In the genomic region with DNA sequence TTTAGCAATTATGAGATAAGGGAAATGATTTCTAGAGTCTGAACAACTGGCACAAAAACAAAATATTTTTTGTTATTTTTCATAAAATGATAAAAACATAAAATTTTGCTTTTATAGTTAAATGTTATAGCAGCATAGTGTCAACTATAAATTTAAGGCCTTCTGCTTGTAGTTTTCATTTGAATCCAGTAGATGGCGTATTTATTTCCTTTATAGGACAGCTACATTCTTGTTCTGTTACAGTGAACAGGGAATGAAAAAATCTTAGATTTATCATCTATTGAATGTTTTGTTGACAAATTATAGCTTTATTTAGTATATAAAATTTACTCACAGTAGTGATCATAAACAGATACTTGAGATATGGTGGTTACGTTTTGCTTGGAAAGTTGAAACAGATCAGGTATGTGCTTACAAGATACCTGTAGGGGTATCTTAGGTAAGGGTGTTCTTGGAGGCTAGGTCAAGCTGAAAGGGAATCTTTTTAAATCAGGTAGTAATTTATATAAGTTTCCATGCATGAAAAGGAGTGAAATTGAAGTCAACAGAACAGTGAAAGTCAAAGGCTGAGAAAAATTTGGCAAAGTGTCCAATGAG, we compare ENCODE assay signal across 8 cellular contexts.
DNase-seq lines count a peak whose midpoint lies in the region; ATAC-seq and TF ChIP-seq lines count a peak whose summit lies in the region.

No MANE protein-coding gene starts in this region.

- no peak overlapping the region for H3K4me3 Mint-ChIP-seq in chondrocyte (ENCODE audit: unreplicated experiment)
- no peak overlapping the region for H3K4me3 Mint-ChIP-seq in neural crest cell

- no peaks in the 10 kb centered on the region for H3K4me1 Mint-ChIP-seq in chondrocyte (ENCODE audit: low read depth)
- peaks cover 5% of the 10 kb centered on the region for H3K4me1 Mint-ChIP-seq in neural crest cell

- H3K27me3 Mint-ChIP-seq in chondrocyte (ENCODE audit: low read depth) (peaks cover 16% of the 10 kb centered on the region), neural crest cell (ENCODE audit: low read depth) (peaks cover 3% of the 10 kb centered on the region)

- DNase-seq in NOMO-1 treated with DMSO at 0.1 percent for 48 hours (lab: John Stamatoyannopoulos, UW; ENCODE audit: unreplicated experiment): peak; percentile 20
- DNase-seq in NOMO-1 treated with dmso at 0.1 percent for 144 hours (lab: John Stamatoyannopoulos, UW; ENCODE audit: unreplicated experiment): no peak
- peak; percentile 1 to 26 for DNase-seq in NCI-H2081 (lab: John Stamatoyannopoulos, UW)
- no peak for DNase-seq in chondrocyte (ENCODE audit: low spot score)
- no peak for DNase-seq in neural crest cell (ENCODE audit: low read depth, low spot score)
- DNase-seq in effector CD8-positive, alpha-beta T cell (lab: John Stamatoyannopoulos, UW): no peak
- DNase-seq in NCI-H187 (lab: John Stamatoyannopoulos, UW): no peak

- H3K27ac Mint-ChIP-seq in chondrocyte (ENCODE audit: unreplicated experiment): no peak overlapping the region
- no peak overlapping the region for H3K27ac Mint-ChIP-seq in neural crest cell (ENCODE audit: unreplicated experiment)

- TF ChIP-seq CTCF in chondrocyte (IDR thresholded peaks at IDR 0.05) (peak; percentile 90), neural crest cell (conservative IDR thresholded peaks at IDR 0.05) (peak; percentile 83)

- H3K36me3 Mint-ChIP-seq in chondrocyte (ENCODE audit: low read depth) (no peaks in the 10 kb centered on the region), neural crest cell (ENCODE audit: low read depth) (no peaks in the 10 kb centered on the region)

- ATAC-seq in HG02870 (IDR thresholded peaks at IDR 0.05; ENCODE audit: unreplicated experiment): peak; percentile 76

- H3K9me3 Mint-ChIP-seq in chondrocyte (ENCODE audit: low read depth) (no peaks in the 10 kb centered on the region), neural crest cell (no peaks in the 10 kb centered on the region)

Comparison
In these comparisons a context has a peak if more than half of its experiments do, and no peak if none do; other contexts are left out.
1. DNase-seq: peak in NOMO-1 treated with DMSO at 0.1 percent for 48 hours (single experiment) and NCI-H2081 (2 of 2); none in NOMO-1 treated with dmso at 0.1 percent for 144 hours (single experiment), chondrocyte (single experiment), neural crest cell (single experiment), effector CD8-positive, alpha-beta T cell (single experiment) and NCI-H187 (0 of 2).